17 cellular contexts compared by ENCODE assay signal in the genomic region with DNA sequence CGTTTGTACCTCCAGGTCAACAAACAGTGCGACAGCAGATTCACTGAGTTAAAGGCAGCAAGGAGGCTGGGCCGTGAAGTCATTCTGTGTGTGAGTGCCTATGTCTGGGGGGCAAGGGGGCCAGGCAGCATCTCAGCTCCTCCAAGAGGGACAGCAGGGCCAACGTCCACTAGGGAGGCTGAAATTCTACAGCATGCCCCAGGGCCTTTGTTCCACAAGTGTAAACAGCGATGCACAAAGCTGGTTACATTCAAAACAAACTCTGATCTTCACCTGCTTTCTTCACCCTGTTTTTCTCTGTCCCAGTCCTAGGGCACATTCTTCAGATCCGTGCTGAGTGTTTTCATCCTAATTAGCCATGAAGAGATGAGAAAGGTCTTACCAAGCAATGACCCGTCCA. TPM values are rescaled to one million over a fixed set of nuclear protein-coding genes. Genes with fewer than 3 reads are reported as not detected.
DNase-seq lines count a peak whose midpoint lies in the region; ATAC-seq and TF ChIP-seq lines count a peak whose summit lies in the region.
"Had no signal": no experiment of that assay in that cellular context is flagged by ENCODE, and none has a peak within 500 bp of the region (broad histone marks: within the 10 kb centered on the region; RNA-seq: fewer than 3 reads in every experiment).

No MANE protein-coding gene starts in this region.

- H2BK5ac ChIP-seq in trophoblast cell (ENCODE audit: low read depth, low read length, poor library complexity) = no peak overlapping the region

- H3K9ac ChIP-seq in trophoblast cell (ENCODE audit: low read length) = no peak overlapping the region
- H3K9ac ChIP-seq: BLaER1 had no signal

- H3K9me3 Mint-ChIP-seq in activated CD8-positive, alpha-beta memory T cell treated with anti-CD3 and anti-CD28 coated beads, Interleukin-2, amount 10 ng/mL, durations not matched to agents 7 days and 5 days (ENCODE audit: low read depth) = no peaks in the 10 kb centered on the region
- H3K9me3 Mint-ChIP-seq: CD4-positive, alpha-beta T cell; CD8-positive, alpha-beta T cell had no signal

- DNase-seq in activated CD8-positive, alpha-beta memory T cell treated with anti-CD3 and anti-CD28 coated beads, Interleukin-2, amount 10 ng/mL, durations not matched to agents 7 days and 5 days = peak; percentile 28
- DNase-seq in activated CD8-positive, alpha-beta memory T cell treated with anti-CD3 and anti-CD28 coated beads for 24 hours = no peak
- DNase-seq in trophoblast cell (no peak), AG08396 (ENCODE audit: low spot score) (no peak)
- DNase-seq: BE2C; C1 segment of cervical spinal cord; Caco-2; Calu3; CD4-positive, alpha-beta T cell; CD8-positive, alpha-beta T cell; DMS79 treated with DMSO at 0.1 percent for 48 hours; GDM1 had no signal

- no peak overlapping the region for H3K4me3 ChIP-seq in trophoblast cell (ENCODE audit: low read depth, low read length)
- H3K4me3 ChIP-seq: A549, BLaER1, GM12878 had no signal

- H3K9me3 ChIP-seq in trophoblast cell (ENCODE audit: insufficient read depth, low read depth, low read length) = peaks cover 1% of the 10 kb centered on the region
- H3K9me3 ChIP-seq: BE2C, Caco-2 had no signal

- H3K18ac ChIP-seq in trophoblast cell (ENCODE audit: low read length) = no peak overlapping the region

- peaks cover 0 to 4% of the 10 kb centered on the region in 2 experiments for H3K36me3 ChIP-seq in trophoblast cell (ENCODE audit: control insufficient read depth in 1 of 2, insufficient read depth in 2 of 2, low read length in 2 of 2)
- H3K36me3 ChIP-seq: BE2C, BLaER1 had no signal

- H3K27ac Mint-ChIP-seq in activated CD8-positive, alpha-beta memory T cell treated with anti-CD3 and anti-CD28 coated beads, Interleukin-2, amount 10 ng/mL, durations not matched to agents 7 days and 5 days = no peak overlapping the region
- H3K27ac Mint-ChIP-seq: CD4-positive, alpha-beta T cell; CD8-positive, alpha-beta T cell had no signal

- H3K4ac ChIP-seq in trophoblast cell (ENCODE audit: low read depth, low read length) = no peak overlapping the region

- no peaks in the 10 kb centered on the region for H3K36me3 Mint-ChIP-seq in activated CD8-positive, alpha-beta memory T cell treated with anti-CD3 and anti-CD28 coated beads, Interleukin-2, amount 10 ng/mL, durations not matched to agents 7 days and 5 days

- no CpG with 5 or more reads among the region's 7 CpGs for WGBS in trophoblast cell (ENCODE audit: extremely low coverage, insufficient coverage, insufficient read length)

- no peak overlapping the region for H2AFZ ChIP-seq in trophoblast cell (ENCODE audit: insufficient read depth, low read length, poor library complexity)

- no peak overlapping the region for H2AK5ac ChIP-seq in trophoblast cell (ENCODE audit: low read length)

- H3K79me1 ChIP-seq in trophoblast cell (ENCODE audit: low read length) = peaks cover 13% of the 10 kb centered on the region

- no peak overlapping the region for H4K8ac ChIP-seq in trophoblast cell (ENCODE audit: low read depth, low read length)

- no peaks in the 10 kb centered on the region for H3K4me1 Mint-ChIP-seq in activated CD8-positive, alpha-beta memory T cell treated with anti-CD3 and anti-CD28 coated beads, Interleukin-2, amount 10 ng/mL, durations not matched to agents 7 days and 5 days

- peaks cover 3% of the 10 kb centered on the region for H3K79me2 ChIP-seq in trophoblast cell (ENCODE audit: control insufficient read depth, insufficient read depth, low read length, poor library complexity)

- peaks cover 3% of the 10 kb centered on the region for H3K27me3 Mint-ChIP-seq in activated CD8-positive, alpha-beta memory T cell treated with anti-CD3 and anti-CD28 coated beads, Interleukin-2, amount 10 ng/mL, durations not matched to agents 7 days and 5 days

- CTCF ChIA-PET in activated CD8-positive, alpha-beta memory T cell treated with anti-CD3 and anti-CD28 coated beads, Interleukin-2, amount 10 ng/mL, durations not matched to agents 7 days and 5 days (lab: Charles Lee) = no interaction called here

- H3K4me3 Mint-ChIP-seq in activated CD8-positive, alpha-beta memory T cell treated with anti-CD3 and anti-CD28 coated beads, Interleukin-2, amount 10 ng/mL, durations not matched to agents 7 days and 5 days = no peak overlapping the region
- H3K4me3 Mint-ChIP-seq: CD4-positive, alpha-beta T cell; CD8-positive, alpha-beta T cell had no signal

- H2BK120ac ChIP-seq in trophoblast cell (ENCODE audit: insufficient read depth, low read length, poor library complexity) = no peak overlapping the region

- no peak overlapping the region for H3K23ac ChIP-seq in trophoblast cell (ENCODE audit: low read length)

- H3K4me1 ChIP-seq in trophoblast cell (ENCODE audit: control insufficient read depth in 1 of 2, insufficient read depth in 2 of 2, low read length in 2 of 2) = peaks cover 19% of the 10 kb centered on the region in 2 experiments
- H3K4me1 ChIP-seq: BE2C, BLaER1 had no signal

- H3K4me2 ChIP-seq in trophoblast cell (ENCODE audit: low read length) = no peak overlapping the region
- H3K4me2 ChIP-seq: A549, BLaER1 had no signal

- no peak for TF ChIP-seq CTCF in C4-2B (conservative IDR thresholded peaks at IDR 0.05)

- H4K12ac ChIP-seq in trophoblast cell (ENCODE audit: low read depth, low read length) = no peak overlapping the region

- H2BK12ac ChIP-seq in trophoblast cell (ENCODE audit: low read length) = peak overlapping the region; percentile 15

- no peak overlapping the region for H4K91ac ChIP-seq in trophoblast cell (ENCODE audit: low read depth, low read length)

- no peak overlapping the region for H3K14ac ChIP-seq in trophoblast cell (ENCODE audit: low read length)

- no peak for ATAC-seq in activated CD8-positive, alpha-beta memory T cell treated with anti-CD3 and anti-CD28 coated beads, Interleukin-2, amount 10 ng/mL, durations not matched to agents 7 days and 5 days
- ATAC-seq: A549; CD8-positive, alpha-beta T cell; GM12878 had no signal

- H3K27ac ChIP-seq in C4-2B = 0 out of 2 replicates have a peak overlapping the region, but pooled peaks have one; percentile 0
- H3K27ac ChIP-seq in trophoblast cell (ENCODE audit: low read depth, low read length) = no peak overlapping the region
- H3K27ac ChIP-seq: 22Rv1, A549, BLaER1 had no signal

- no peaks in the 10 kb centered on the region for H3K27me3 ChIP-seq in trophoblast cell (ENCODE audit: insufficient read depth, low read length)
- H3K27me3 ChIP-seq: BE2C, BLaER1 had no signal

RNA-seq across cellular contexts. Expression of a gene that starts 41.1 kb away (rescaled TPM):
- total RNA-seq in activated CD8-positive, alpha-beta memory T cell treated with anti-CD3 and anti-CD28 coated beads, Interleukin-2, amount 10 ng/mL, durations not matched to agents 7 days and 5 days = under 1 TPM in 1 of 2 experiments, not detected in 1; 0.47 TPM
- polyA plus RNA-seq in trophoblast cell (2013) = 57.9 and 59.3 TPM in 2 replicates
